ENCODE assay signal across 1 cellular context in the genomic region with DNA sequence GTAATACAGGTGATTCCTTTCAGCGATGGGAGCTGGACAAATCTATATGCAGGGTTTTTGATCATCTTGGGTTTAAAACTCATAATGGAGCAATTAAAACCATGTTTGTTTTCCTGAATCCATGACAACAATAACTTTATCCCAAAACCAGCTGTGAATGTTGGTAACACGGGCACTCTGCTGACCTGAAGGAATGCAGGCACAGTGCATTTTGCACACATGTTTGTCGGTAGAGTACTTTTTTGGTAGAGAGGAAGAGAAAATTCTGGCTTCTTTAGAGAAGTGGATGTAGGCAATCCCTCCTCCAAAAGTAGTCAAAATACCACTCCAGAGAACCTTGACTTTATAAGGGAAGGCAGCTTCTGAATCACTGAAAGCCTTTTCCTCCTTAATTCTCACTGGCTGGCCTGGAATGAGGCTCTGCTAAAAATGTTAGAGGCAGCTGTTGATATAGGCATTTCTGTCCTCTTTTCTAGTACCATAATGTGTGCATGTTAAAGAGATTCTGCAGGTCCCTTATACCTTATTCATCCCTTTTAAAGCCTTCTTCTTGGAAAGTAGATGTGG.
TF ChIP-seq lines count a peak whose summit lies in the region.

No MANE protein-coding gene starts in this region.

TF ChIP-seq in IMR-90, 13 proteins besides CTCF, POLR2A, EP300 and RAD21:
- TF ChIP-seq FOS (IDR thresholded peaks at IDR 0.05; ENCODE audit: low read depth, low read length) (no peak), ELK1 (IDR thresholded peaks at IDR 0.05; ENCODE audit: borderline replicate concordance, low read depth, low read length) (no peak), CEBPB (IDR thresholded peaks at IDR 0.05; ENCODE audit: low read depth, low read length) (no peak), USF2 (IDR thresholded peaks at IDR 0.05; ENCODE audit: low read depth, low read length) (no peak), MXI1 (IDR thresholded peaks at IDR 0.05; ENCODE audit: borderline replicate concordance, low read depth, low read length) (no peak), RFX5 (IDR thresholded peaks at IDR 0.05; ENCODE audit: low read depth, low read length) (no peak), MAZ (IDR thresholded peaks at IDR 0.05; ENCODE audit: borderline replicate concordance, low read depth, low read length) (no peak), MAFK (IDR thresholded peaks at IDR 0.05; ENCODE audit: low read depth, low read length) (no peak), SMC3 (IDR thresholded peaks at IDR 0.05; ENCODE audit: low read depth, low read length) (no peak), CHD1 (IDR thresholded peaks at IDR 0.05; ENCODE audit: low read depth, low read length) (no peak), NFE2L2 (IDR thresholded peaks at IDR 0.05; ENCODE audit: low read depth, low read length) (no peak), BHLHE40 (IDR thresholded peaks at IDR 0.05; ENCODE audit: low read depth, low read length) (no peak), RCOR1 (IDR thresholded peaks at IDR 0.05; ENCODE audit: insufficient replicate concordance, low read length) (no peak)
